9 cellular contexts compared by ENCODE assay signal in genomic region chr15:77013786-77014136, GRCh38. TPM values are rescaled to one million over a fixed set of nuclear protein-coding genes. Genes with fewer than 3 reads are reported as not detected.
DNase-seq lines count a peak whose midpoint lies in the region; ATAC-seq lines count a peak whose summit lies in the region.
"Had no signal": no experiment of that assay in that cellular context is flagged by ENCODE, and none has a peak within 500 bp of the region (broad histone marks: within the 10 kb centered on the region; RNA-seq: fewer than 3 reads in every experiment).

No MANE protein-coding gene starts in this region.

- peaks cover 23 to 98% (median 69%) of the 10 kb centered on the region in 11 experiments for H4K20me1 ChIP-seq in BLaER1 treated with 17β-estradiol and CSF1 and Interleukin-3, amounts not matched to agents 10 nM and 100 nM

- peaks cover 87 to 98% (median 96%) of the 10 kb centered on the region in 10 experiments for H3K4me1 ChIP-seq in BLaER1 treated with 17β-estradiol and CSF1 and Interleukin-3, amounts not matched to agents 10 nM and 100 nM

- H3K9me3 ChIP-seq in BLaER1 treated with 17β-estradiol and CSF1 and Interleukin-3, amounts not matched to agents 10 nM and 100 nM (replicated peaks in 1 of 11), result no peaks in the 10 kb centered on the region

- H3K27me3 ChIP-seq in BLaER1 treated with 17β-estradiol and CSF1 and Interleukin-3, amounts not matched to agents 10 nM and 100 nM, result no peaks in the 10 kb centered on the region

- H3K27ac ChIP-seq in BLaER1 treated with 17β-estradiol and CSF1 and Interleukin-3, amounts not matched to agents 10 nM and 100 nM, result peak overlapping the region; percentile 51 to 96 (median 91)
- H3K27ac ChIP-seq: VCaP had no signal

- peak overlapping the region in 6 of 10 experiments; percentile 3 to 62 (median 22); a peak in 5 of 20 replicates for H3K4me3 ChIP-seq in BLaER1 treated with 17β-estradiol and CSF1 and Interleukin-3, amounts not matched to agents 10 nM and 100 nM

- H3K36me3 ChIP-seq in BLaER1 treated with 17β-estradiol and CSF1 and Interleukin-3, amounts not matched to agents 10 nM and 100 nM, result peaks cover 0 to 58% (median 46%) of the 10 kb centered on the region in 11 experiments; a peak in 14 of 22 replicates

- ATAC-seq in HG02588 (IDR thresholded peaks at IDR 0.05; ENCODE audit: unreplicated experiment), result peak; percentile 40
- ATAC-seq in esophagus mucosa, result peak; percentile 48

- peak overlapping the region; percentile 91 to 98 (median 95) for H3K4me2 ChIP-seq in BLaER1 treated with 17β-estradiol and CSF1 and Interleukin-3, amounts not matched to agents 10 nM and 100 nM

- peak overlapping the region; percentile 62 to 83 (median 76) for H3K9ac ChIP-seq in BLaER1 treated with 17β-estradiol and CSF1 and Interleukin-3, amounts not matched to agents 10 nM and 100 nM

- DNase-seq in activated CD4-positive, alpha-beta T cell treated with anti-CD3 and anti-CD28 coated beads for 24 hours (ENCODE audit: low read depth in 2 of 2), result peak; percentile 70 to 74
- peak; percentile 89 to 91 for DNase-seq in stimulated activated CD8-positive, alpha-beta memory T cell treated with anti-CD3 and anti-CD28 coated beads, Interleukin-7, amount 100 ng/mL, for 4 hours (ENCODE audit: low read depth in 2 of 2)
- DNase-seq in hypothalamus (lab: John Stamatoyannopoulos, UW), result no peak
- no peak for DNase-seq in NCI-H510A treated with DMSO at 0.1 percent for 48 hours (lab: John Stamatoyannopoulos, UW)
- no peak for DNase-seq in epidermal melanocyte (ENCODE audit: insufficient read length, low spot score)

RNA-seq across cellular contexts. Expression of gene PSTPIP1, which starts 18.8 kb away (rescaled TPM):
- 1.3 TPM for total RNA-seq in esophagus mucosa

RNA-seq across cellular contexts. Expression of gene TSPAN3, which starts 57.1 kb away (rescaled TPM):
- total RNA-seq in esophagus mucosa, result 60.8 TPM

Comparison
In these comparisons a context has a peak if more than half of its experiments do, and no peak if none do; other contexts are left out.
1. DNase-seq: peak in activated CD4-positive, alpha-beta T cell treated with anti-CD3 and anti-CD28 coated beads for 24 hours (2 of 2) and stimulated activated CD8-positive, alpha-beta memory T cell treated with anti-CD3 and anti-CD28 coated beads, Interleukin-7, amount 100 ng/mL, for 4 hours (2 of 2); none in hypothalamus (0 of 51), NCI-H510A treated with DMSO at 0.1 percent for 48 hours (single experiment) and epidermal melanocyte (single experiment).